11 cellular contexts compared by ENCODE assay signal in genomic region chr1:238764779-238765178, GRCh38.
"Had no signal": no experiment of that assay in that cellular context is flagged by ENCODE, and none has a peak within 500 bp of the region (broad histone marks: within the 10 kb centered on the region; RNA-seq: fewer than 3 reads in every experiment).

No MANE protein-coding gene starts in this region.

- H3K27ac ChIP-seq: GM23248 had no signal

- H3K36me3 ChIP-seq: HAP-1 had no signal

- H3K4me1 Mint-ChIP-seq: GM23338, H9 had no signal

- H3K27ac Mint-ChIP-seq: GM23338, H9, HFFc6 had no signal

- H3K4me2 ChIP-seq: GM23338 had no signal

- FAIRE-seq: H1, H54 had no signal

- H3K9ac ChIP-seq: GM23248 had no signal

- H3K4me1 ChIP-seq: HAP-1 had no signal

- DNase-seq: GM23248, GOT3, H7, H9, HCEC 1CT, HFFc6 had no signal

- H3K4me3 ChIP-seq: GM23248, GM23338, HAP-1 had no signal

- ATAC-seq: GM23338, HCT116 had no signal

- H2AFZ ChIP-seq: GM23248, GM23338 had no signal

- H3K4me3 Mint-ChIP-seq: GM23338, H9, HFFc6 had no signal
